ENCODE assay signal across 10 cellular contexts in genomic region chr17:82101767-82102679, GRCh38. TPM values are rescaled to one million over a fixed set of nuclear protein-coding genes. Genes with fewer than 3 reads are reported as not detected.
DNase-seq lines count a peak whose midpoint lies in the region; ATAC-seq, FAIRE-seq and TF ChIP-seq lines count a peak whose summit lies in the region.
"Had no signal": no experiment of that assay in that cellular context is flagged by ENCODE, and none has a peak within 500 bp of the region (broad histone marks: within the 10 kb centered on the region; RNA-seq: fewer than 3 reads in every experiment).

No MANE protein-coding gene starts in this region.

- H4K20me1 ChIP-seq in BLaER1, result peaks cover 6% of the 10 kb centered on the region

- peak overlapping the region; percentile 34; the same call in 1 of the 2 replicates for H3K9ac ChIP-seq in BLaER1

- H3K27ac ChIP-seq in BLaER1 (peak overlapping the region; percentile 99; the same call in 1 of the 2 replicates), dorsolateral prefrontal cortex (peak overlapping the region in 48 of 59 donors; percentile 3 to 98 (median 63)), pancreas (peak overlapping the region in 3 of 4 donors; percentile 34 to 50 (median 38))

- intact Hi-C loops in dorsolateral prefrontal cortex (cut with DNase I), result loop anchor here in 1 of 2 donors (10.0 kb wide), 1 partner anchor 53 kb away; no protein-coding TSS in a partner anchor
- intact Hi-C loops in pancreas (cut with DNase I), result no loop called here

- no peak for FAIRE-seq in pancreas (lab: Jason Lieb, UNC)

- H3K27me3 ChIP-seq in BLaER1 (no peaks in the 10 kb centered on the region), dorsolateral prefrontal cortex (no peaks in the 10 kb centered on the region), pancreas (no peaks in the 10 kb centered on the region)

- peak; percentile 49 for DNase-seq in HT-29 (ENCODE audit: low spot score)
- DNase-seq in dorsolateral prefrontal cortex, result peak in 3 of 10 donors; percentile 36 to 62 (median 45)
- DNase-seq in pancreas, result peak in 3 of 6 donors; percentile 46 to 70 (median 55)
- DNase-seq in putamen (ENCODE audit: low spot score), result no peak
- no peak for DNase-seq in hepatic stellate cell (ENCODE audit: low spot score)
- no peak for DNase-seq in H4 (ENCODE audit: low spot score)
- DNase-seq: activated CD4-positive, alpha-beta T cell treated with anti-CD3 and anti-CD28 coated beads for 4 hours; NCI-H1105 had no signal

- no peak overlapping the region for H3K4me3 ChIP-seq in BLaER1
- H3K4me3 ChIP-seq in dorsolateral prefrontal cortex, result no peak overlapping the region
- H3K4me3 ChIP-seq in pancreas, result no peak overlapping the region

- 49 to 51% methylated on average over 17 to 18 of the region's 18 CpGs for WGBS in pancreas, 2 donors

- no peak for ATAC-seq in pancreas
- no peak for ATAC-seq in GM21367 (IDR thresholded peaks at IDR 0.05; ENCODE audit: unreplicated experiment)

- H3K36me3 ChIP-seq in BLaER1 (no peaks in the 10 kb centered on the region), pancreas (no peaks in the 10 kb centered on the region)

- TF ChIP-seq CTCF in dorsolateral prefrontal cortex (IDR thresholded peaks at IDR 0.05 in 54 of 56, conservative IDR thresholded peaks at IDR 0.05 in 2 of 56; ENCODE audit: low read depth in 1 of 56, partially characterized antibody in 56 of 56), result no peak
- TF ChIP-seq CTCF in pancreas (IDR thresholded peaks at IDR 0.05), result no peak

- H3K9me3 ChIP-seq in BLaER1, result no peaks in the 10 kb centered on the region
- H3K9me3 ChIP-seq in pancreas, result no peaks in the 10 kb centered on the region

- H3K4me2 ChIP-seq in BLaER1, result peak overlapping the region; percentile 98; the same call in 1 of the 2 replicates

- H3K4me1 ChIP-seq in BLaER1, result peaks cover 72% of the 10 kb centered on the region
- peaks cover 8 to 20% (median 11%) of the 10 kb centered on the region in 3 donors for H3K4me1 ChIP-seq in pancreas

RNA-seq across cellular contexts. Expression of gene FASN, which starts 4.0 kb away (rescaled TPM):
- 477 and 592 TPM in 2 replicates for total RNA-seq in HT-29 (2014; rRNA removed; shearing (Covaris generic))
- 100 to 1,000 TPM; 137 to 275 (median 201) TPM for total RNA-seq in dorsolateral prefrontal cortex
- total RNA-seq in pancreas, result 10 to 100 TPM; 12.4 to 69.4 (median 31.5) TPM
- 10 to 100 TPM; 31.8 to 50.2 TPM for polyA plus RNA-seq in pancreas
- total RNA-seq in H4 (2014; rRNA removed; shearing (Covaris generic)), result 36.7 and 48.7 TPM in 2 replicates

RNA-seq across cellular contexts. Expression of gene DUS1L, which starts 36.4 kb away (rescaled TPM):
- total RNA-seq in HT-29 (2014; rRNA removed; shearing (Covaris generic)), result 320 and 339 TPM in 2 replicates
- 10 to 100 TPM; 45.3 to 89.4 (median 63.0) TPM for total RNA-seq in dorsolateral prefrontal cortex
- total RNA-seq in pancreas, result 10 to 100 TPM; 56.0 to 89.2 (median 63.7) TPM
- 100 to 1,000 TPM; 138 to 186 TPM for polyA plus RNA-seq in pancreas
- total RNA-seq in H4 (2014; rRNA removed; shearing (Covaris generic)), result 44.9 and 64.5 TPM in 2 replicates

RNA-seq across cellular contexts. Expression of gene GPS1, which starts 50.3 kb away (rescaled TPM):
- 281 and 295 TPM in 2 replicates for total RNA-seq in HT-29 (2014; rRNA removed; shearing (Covaris generic))
- 100 to 1,000 TPM in 61 of 120 experiments, 10 to 100 TPM in 59; 72.9 to 147 (median 100) TPM for total RNA-seq in dorsolateral prefrontal cortex
- 10 to 100 TPM; 43.0 to 61.9 (median 49.1) TPM for total RNA-seq in pancreas
- 100 to 1,000 TPM; 142 to 149 TPM for polyA plus RNA-seq in pancreas
- total RNA-seq in H4 (2014; rRNA removed; shearing (Covaris generic)), result 108 TPM in 2 replicates

RNA-seq across cellular contexts. Expression of gene RFNG, which starts 50.4 kb away (rescaled TPM):
- total RNA-seq in HT-29 (2014; rRNA removed; shearing (Covaris generic)), result 49.5 and 52.6 TPM in 2 replicates
- total RNA-seq in dorsolateral prefrontal cortex (10 to 100 TPM; 22.3 to 73.4 (median 36.6) TPM), pancreas (10 to 100 TPM; 18.2 to 30.8 (median 28.4) TPM)
- polyA plus RNA-seq in pancreas, result 10 to 100 TPM; 57.9 to 59.1 TPM
- total RNA-seq in H4 (2014; rRNA removed; shearing (Covaris generic)), result 9.1 and 9.9 TPM in 2 replicates

Comparison
In these comparisons a context has a peak if more than half of its experiments do, and no peak if none do; other contexts are left out.
1. H3K27ac ChIP-seq: peak in every context shown above with its lines; median percentile 99 in BLaER1; 63 in dorsolateral prefrontal cortex; 38 in pancreas.